26 cellular contexts compared by ENCODE assay signal in genomic region chr14:102944448-102945330, GRCh38.
"Had no signal": no experiment of that assay in that cellular context is flagged by ENCODE, and none has a peak within 500 bp of the region (broad histone marks: within the 10 kb centered on the region; RNA-seq: fewer than 3 reads in every experiment).

No MANE protein-coding gene starts in this region.

- DNase-seq: activated CD4-positive, alpha-beta memory T cell treated with anti-CD3 and anti-CD28 coated beads, Interleukin-2, amount 10 ng/mL, durations not matched to agents 7 days and 5 days; activated CD4-positive, alpha-beta T cell treated with anti-CD3 and anti-CD28 coated beads, Interleukin-2, amount 10 ng/mL, durations not matched to agents 24 days and 14 days; activated CD4-positive, CD25-positive, alpha-beta regulatory T cell treated with anti-CD3 and anti-CD28 coated beads, Interleukin-2, amount 50 U/mL, for 72 hours; activated gamma-delta T cell treated with Interleukin-2 at 50 U/mL for 16 hours; activated naive CD4-positive, alpha-beta T cell treated with anti-CD3 and anti-CD28 coated beads, Interleukin-2, amount 50 U/mL, for 16 hours; activated T-cell treated with anti-CD3 and anti-CD28 coated beads, Interleukin-2, amount 50 U/mL, for 4 hours; colonic mucosa; effector CD8-positive, alpha-beta T cell; erythroblast; gastrocnemius medialis; glutamatergic neuron; left cardiac atrium; midbrain; naive thymus-derived CD8-positive, alpha-beta T cell; stimulated activated CD4-positive, alpha-beta T cell treated with anti-CD3 and anti-CD28 coated beads, Interleukin-4, amount 100 ng/mL, for 24 hours; stimulated activated naive CD8-positive, alpha-beta T cell treated with anti-CD3 and anti-CD28 coated beads, Interleukin-15, amount 100 ng/mL, for 72 hours; substantia nigra; T-helper 2 cell; uterus had no signal

- H3K4me3 ChIP-seq: colonic mucosa, gastrocnemius medialis, neural progenitor cell, right lobe of liver, skin epidermis, uterus had no signal

- H3K4me2 ChIP-seq: neural progenitor cell had no signal

- H2AFZ ChIP-seq: neural progenitor cell had no signal

- H3K27ac ChIP-seq: colonic mucosa, gastrocnemius medialis, neural progenitor cell, right lobe of liver, skin epidermis, uterus had no signal

- H3K9ac ChIP-seq: neural progenitor cell had no signal

- H3K27me3 ChIP-seq: colonic mucosa, gastrocnemius medialis, neural progenitor cell, right lobe of liver, uterus had no signal

- H3K9me3 ChIP-seq: colonic mucosa, gastrocnemius medialis, right lobe of liver, uterus had no signal

- H3K36me3 ChIP-seq: neural progenitor cell, uterus had no signal

- FAIRE-seq: bronchial epithelial cell, islet of Langerhans had no signal

- H3K4me1 ChIP-seq: colonic mucosa, neural progenitor cell, uterus had no signal

- ATAC-seq: activated T-cell treated with anti-CD3 and anti-CD28 coated beads, Interleukin-2, amount 50 U/mL, for 4 hours; activated T-helper 17 cell treated with anti-CD3 and anti-CD28 coated beads, Interleukin-2, amount 50 U/mL, for 72 hours; gastrocnemius medialis; left cardiac atrium; naive thymus-derived CD8-positive, alpha-beta T cell; right lobe of liver; stimulated activated effector memory CD8-positive, alpha-beta T cell treated with anti-CD3 and anti-CD28 coated beads, Interleukin-12 subunit alpha, Interleukin-12 subunit beta, amount 100 ng/mL, for 72 hours; stimulated activated naive CD8-positive, alpha-beta T cell treated with anti-CD3 and anti-CD28 coated beads, Interleukin-15, amount 100 ng/mL, for 72 hours had no signal
